Comparison of ENCODE assay signal across 8 cellular contexts in genomic region chr2:56292966-56293365, GRCh38.
"Had no signal": no experiment of that assay in that cellular context is flagged by ENCODE, and none has a peak within 500 bp of the region (broad histone marks: within the 10 kb centered on the region; RNA-seq: fewer than 3 reads in every experiment).

No MANE protein-coding gene starts in this region.

- H3K4me3 ChIP-seq: GM23248, HAP-1, K562 had no signal

- ATAC-seq: HCT116, K562 had no signal

- H3K36me3 ChIP-seq: HAP-1 had no signal

- DNase-seq: GM23248, GOT3, H7, IMR-90, KG1 had no signal

- H3K4me1 ChIP-seq: HAP-1 had no signal

- H3K9me3 ChIP-seq: HAP-1 had no signal
